1 cellular context compared by ENCODE assay signal in genomic region chr12:120228291-120229070, GRCh38.
TF ChIP-seq lines count a peak whose summit lies in the region.

No MANE protein-coding gene starts in this region.

TF ChIP-seq in SK-N-SH, 30 proteins besides CTCF, POLR2A, EP300 and RAD21 (continued from another document):
- TF ChIP-seq REST (IDR thresholded peaks at IDR 0.05; ENCODE audit: low read depth, low read length) (peak; percentile 33; the same call in 1 of the 2 replicates), MAX (IDR thresholded peaks at IDR 0.05; ENCODE audit: low read depth) (peak; percentile 71; the same call in 1 of the 2 replicates), MXI1 (IDR thresholded peaks at IDR 0.05; ENCODE audit: low read depth, low read length) (peak; percentile 71), MEF2A (IDR thresholded peaks at IDR 0.05; ENCODE audit: borderline replicate concordance, low read depth) (no peak)
